Comparison of ENCODE assay signal across 19 cellular contexts in genomic region chr17:29054835-29055234, GRCh38. TPM values are rescaled to one million over a fixed set of nuclear protein-coding genes. Genes with fewer than 3 reads are reported as not detected.
A peak's percentile ranks its signal among the peaks of the same experiment; 100 is the strongest.
DNase-seq lines count a peak whose midpoint lies in the region; TF ChIP-seq lines count a peak whose summit lies in the region.
"Had no signal": no experiment of that assay in that cellular context is flagged by ENCODE, and none has a peak within 500 bp of the region (broad histone marks: within the 10 kb centered on the region; RNA-seq: fewer than 3 reads in every experiment).

No MANE protein-coding gene starts in this region.

- H3K9ac ChIP-seq in endodermal cell (ENCODE audit: extremely low read depth, low read length, poor library complexity, severe bottlenecking) (no peak overlapping the region), neural progenitor cell (no peak overlapping the region)

- H3F3A ChIP-seq in neural progenitor cell (ENCODE audit: low read depth) = no peaks in the 10 kb centered on the region

- 76 to 91% methylated on average over 10 of the region's 10 CpGs for WGBS in endodermal cell (ENCODE audit: insufficient coverage in 1 of 2, insufficient read length in 1 of 2), 2 experiments

- no peak overlapping the region for H2AFZ ChIP-seq in neural progenitor cell (replicated peaks)

- TF ChIP-seq CTCF in endodermal cell (conservative IDR thresholded peaks at IDR 0.05) (no peak), neural progenitor cell (IDR thresholded peaks at IDR 0.05) (no peak)

- H3K9me3 Mint-ChIP-seq in endodermal cell (no peaks in the 10 kb centered on the region), neural progenitor cell (no peaks in the 10 kb centered on the region)
- H3K9me3 Mint-ChIP-seq: CD8-positive, alpha-beta memory T cell had no signal

- no peaks in the 10 kb centered on the region for H3K79me2 ChIP-seq in neural progenitor cell (ENCODE audit: low read depth)

- no peaks in the 10 kb centered on the region for H3K9me3 ChIP-seq in endodermal cell (ENCODE audit: control insufficient read depth, low read length)
- H3K9me3 ChIP-seq in neural progenitor cell (ENCODE audit: low read depth) = no peaks in the 10 kb centered on the region

- H3K4me1 ChIP-seq in endodermal cell (ENCODE audit: control insufficient read depth, insufficient read depth, low read length) (no peaks in the 10 kb centered on the region), neural progenitor cell (peaks cover 26% of the 10 kb centered on the region)

- peak overlapping the region; percentile 67 for H3K27ac ChIP-seq in endodermal cell (ENCODE audit: low read depth, low read length)
- no peak overlapping the region for H3K27ac ChIP-seq in neural progenitor cell

- no peaks in the 10 kb centered on the region for H3K36me3 Mint-ChIP-seq in endodermal cell (ENCODE audit: low read depth)
- H3K36me3 Mint-ChIP-seq in neural progenitor cell = no peaks in the 10 kb centered on the region

- H3K36me3 ChIP-seq in endodermal cell (ENCODE audit: control insufficient read depth, insufficient read depth, low read length) (no peaks in the 10 kb centered on the region), neural progenitor cell (no peaks in the 10 kb centered on the region)

- no peak overlapping the region for H3K4me2 ChIP-seq in neural progenitor cell

- no peak overlapping the region for H3K4me3 ChIP-seq in endodermal cell (ENCODE audit: low read length)
- H3K4me3 ChIP-seq in neural progenitor cell = no peak overlapping the region

- H3K27ac Mint-ChIP-seq in endodermal cell (no peak overlapping the region), neural progenitor cell (peak overlapping the region; percentile 32)
- H3K27ac Mint-ChIP-seq: CD8-positive, alpha-beta memory T cell had no signal

- H4K20me1 ChIP-seq in neural progenitor cell (ENCODE audit: low read depth) = no peaks in the 10 kb centered on the region

- H3K27me3 Mint-ChIP-seq in endodermal cell (ENCODE audit: insufficient read depth) (no peaks in the 10 kb centered on the region), neural progenitor cell (ENCODE audit: insufficient read depth, low read depth) (peaks cover 35% of the 10 kb centered on the region)

- DNase-seq in ELF-1 (ENCODE audit: low read depth, low spot score) (peak; percentile 79), NCI-H1417 treated with DMSO at 0.1 percent for 48 hours (lab: John Stamatoyannopoulos, UW) (peak; percentile 55), endodermal cell (no peak), neural progenitor cell (ENCODE audit: low spot score) (peak; percentile 47), retina (no peak), MV-4-11 (lab: John Stamatoyannopoulos, UW) (no peak)
- no peak for DNase-seq in stimulated activated CD8-positive, alpha-beta memory T cell treated with anti-CD3 and anti-CD28 coated beads, Interleukin-4, amount 100 ng/mL, for 48 hours
- DNase-seq: CD8-positive, alpha-beta memory T cell; DND-41; GF-D8; GOT3; NCI-H1048; NCI-H1930; NCI-H226; NCI-H526 treated with DMSO at 0.1 percent for 48 hours; SHP77 had no signal

- no peaks in the 10 kb centered on the region for H3K4me1 Mint-ChIP-seq in endodermal cell
- H3K4me1 Mint-ChIP-seq in neural progenitor cell = peaks cover 41% of the 10 kb centered on the region
- H3K4me1 Mint-ChIP-seq: CD8-positive, alpha-beta memory T cell had no signal

- H3K27me3 ChIP-seq in endodermal cell (ENCODE audit: control insufficient read depth, insufficient read depth, low read length, poor library complexity, severe bottlenecking) (no peaks in the 10 kb centered on the region), neural progenitor cell (no peaks in the 10 kb centered on the region)

- no peak overlapping the region for H3K4me3 Mint-ChIP-seq in endodermal cell
- H3K4me3 Mint-ChIP-seq in neural progenitor cell = no peak overlapping the region
- H3K4me3 Mint-ChIP-seq: CD8-positive, alpha-beta memory T cell had no signal

RNA-seq across cellular contexts. Expression of gene PIPOX, which starts 11.9 kb away (rescaled TPM):
- total RNA-seq in endodermal cell = 1 to 10 TPM; 1.8 to 5.9 TPM
- 11.1 TPM for polyA plus RNA-seq in endodermal cell (2013, experiment 1 of 2)
- polyA plus RNA-seq in endodermal cell (2013, experiment 2 of 2) = 13.9 TPM
- 3.7 and 8.8 TPM in 2 replicates for total RNA-seq in neural progenitor cell (ENCODE audit: low replicate concordance)

RNA-seq across cellular contexts. Expression of gene SEZ6, which starts 49.0 kb away (rescaled TPM):
- total RNA-seq in endodermal cell = under 1 TPM in 1 of 2 donors, not detected in 1; 0.20 TPM
- 18.6 TPM for polyA plus RNA-seq in endodermal cell (2013, experiment 1 of 2)
- 27.2 TPM for polyA plus RNA-seq in endodermal cell (2013, experiment 2 of 2)
- 1.5 and 4.9 TPM in 2 replicates for total RNA-seq in neural progenitor cell (ENCODE audit: low replicate concordance)
- total RNA-seq: CD8-positive, alpha-beta memory T cell; HT1080 had no signal
- polyA plus RNA-seq: AG04450, BJ had no signal

Comparison
In these comparisons a context has a peak if more than half of its experiments do, and no peak if none do; other contexts are left out.
1. DNase-seq: peak in ELF-1 (single experiment), NCI-H1417 treated with DMSO at 0.1 percent for 48 hours (single experiment) and neural progenitor cell (single experiment); none in endodermal cell (single experiment), stimulated activated CD8-positive, alpha-beta memory T cell treated with anti-CD3 and anti-CD28 coated beads, Interleukin-4, amount 100 ng/mL, for 48 hours (single experiment), retina (single experiment) and MV-4-11 (single experiment).